15 cellular contexts compared by ENCODE assay signal in the genomic region with DNA sequence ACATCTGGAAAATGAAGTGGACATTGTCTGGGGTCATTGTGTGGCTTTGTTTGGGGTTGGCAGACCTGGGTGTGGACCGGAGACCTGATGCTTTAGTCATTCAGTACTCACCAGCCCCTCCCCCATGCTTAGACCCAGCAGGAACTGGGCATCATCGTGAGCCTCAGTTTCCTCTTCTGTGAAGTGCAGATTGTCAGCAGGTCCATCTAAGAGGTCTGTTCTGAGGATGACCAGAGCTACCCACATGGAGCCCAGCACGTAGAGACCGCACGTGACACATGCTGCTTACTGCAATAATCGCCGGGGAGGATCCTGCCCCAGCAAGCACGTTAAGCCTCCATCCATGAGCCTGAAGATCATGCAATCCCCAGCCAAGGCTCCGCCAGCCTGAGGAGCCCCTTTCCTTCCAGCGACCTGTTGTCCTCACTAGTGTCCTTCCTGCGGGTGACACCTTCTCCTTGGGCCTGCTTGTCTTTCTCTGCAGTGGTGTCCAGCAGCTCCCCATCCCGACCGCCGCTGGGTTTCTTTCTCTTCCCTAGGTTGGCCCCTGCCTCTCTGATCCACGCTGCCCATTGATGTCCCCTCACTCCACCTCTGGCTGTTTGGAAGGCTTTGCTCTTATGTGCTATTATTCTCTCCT. TPM values are rescaled to one million over a fixed set of nuclear protein-coding genes. Genes with fewer than 3 reads are reported as not detected.
A peak's percentile ranks its signal among the peaks of the same experiment; 100 is the strongest.
DNase-seq lines count a peak whose midpoint lies in the region; TF ChIP-seq lines count a peak whose summit lies in the region.
"Had no signal": no experiment of that assay in that cellular context is flagged by ENCODE, and none has a peak within 500 bp of the region (broad histone marks: within the 10 kb centered on the region; RNA-seq: fewer than 3 reads in every experiment).

No MANE protein-coding gene starts in this region.

- H3K4me1 ChIP-seq in right atrium auricular region (no peaks in the 10 kb centered on the region), sigmoid colon (no peaks in the 10 kb centered on the region), hepatocyte (ENCODE audit: insufficient read depth) (no peaks in the 10 kb centered on the region)

- intact Hi-C loops in cardiac septum (cut with DNase I) (no loop called here), sigmoid colon (cut with DNase I) (no loop called here)

- TF ChIP-seq POLR2A in sigmoid colon (IDR thresholded peaks at IDR 0.05) = no peak

- H3K4me1 Mint-ChIP-seq in progenitor cell of endocrine pancreas (ENCODE audit: low read depth) = no peaks in the 10 kb centered on the region
- H3K4me1 Mint-ChIP-seq: CD4-positive, CD25-positive, alpha-beta regulatory T cell had no signal

- H2AFZ ChIP-seq in hepatocyte = no peak overlapping the region

- H3K79me2 ChIP-seq in hepatocyte = no peaks in the 10 kb centered on the region

- H3K27me3 ChIP-seq in right atrium auricular region = no peaks in the 10 kb centered on the region
- peaks cover 0 to 4% (median 0%) of the 10 kb centered on the region in 3 donors for H3K27me3 ChIP-seq in sigmoid colon
- H3K27me3 ChIP-seq in hepatocyte = no peaks in the 10 kb centered on the region
- H3K27me3 ChIP-seq: BLaER1 treated with 17β-estradiol and CSF1 and Interleukin-3, amounts not matched to agents 10 nM and 100 nM had no signal

- DNase-seq in cardiac septum (ENCODE audit: low spot score) (peak; percentile 35), right atrium auricular region (ENCODE audit: low spot score) (no peak), mesenteric fat pad (ENCODE audit: low spot score) (peak; percentile 39), sigmoid colon (peak; percentile 50), NCI-H510A treated with DMSO at 0.1 percent for 48 hours (lab: John Stamatoyannopoulos, UW) (no peak), progenitor cell of endocrine pancreas (ENCODE audit: low spot score, unreplicated experiment) (no peak), NCI-H1105 treated with DMSO at 0.1 percent for 48 hours (lab: John Stamatoyannopoulos, UW) (no peak), hepatocyte (ENCODE audit: low spot score) (no peak)
- DNase-seq: 8988T; AML-193; CD4-positive, CD25-positive, alpha-beta regulatory T cell; DMS 273 treated with DMSO at 0.1 percent for 48 hours had no signal

- H4K20me1 ChIP-seq in hepatocyte (ENCODE audit: insufficient read depth, poor library complexity, severe bottlenecking) = no peaks in the 10 kb centered on the region
- H4K20me1 ChIP-seq: BLaER1 treated with 17β-estradiol and CSF1 and Interleukin-3, amounts not matched to agents 10 nM and 100 nM had no signal

- H3K9me2 ChIP-seq in hepatocyte (replicated peaks; ENCODE audit: insufficient read depth) = no peaks in the 10 kb centered on the region

- H3K36me3 Mint-ChIP-seq in progenitor cell of endocrine pancreas (ENCODE audit: insufficient read depth) = no peaks in the 10 kb centered on the region
- H3K36me3 Mint-ChIP-seq: CD4-positive, CD25-positive, alpha-beta regulatory T cell had no signal

- 89 to 90% methylated on average over 15 of the region's 15 CpGs for WGBS in sigmoid colon, 2 donors
- WGBS in hepatocyte (ENCODE audit: low lambda C conversion rate, missing lambda C conversion rate) = 91% methylated on average over 15 of the region's 15 CpGs

- H3K27me3 Mint-ChIP-seq in progenitor cell of endocrine pancreas = peaks cover 37% of the 10 kb centered on the region

- TF ChIP-seq CTCF in right atrium auricular region (IDR thresholded peaks at IDR 0.05) (no peak), sigmoid colon (IDR thresholded peaks at IDR 0.05) (no peak), progenitor cell of endocrine pancreas (IDR thresholded peaks at IDR 0.05; ENCODE audit: unreplicated experiment) (no peak), hepatocyte (IDR thresholded peaks at IDR 0.05; ENCODE audit: poor library complexity) (no peak)

- no peak overlapping the region for H3K4me3 ChIP-seq in right atrium auricular region
- H3K4me3 ChIP-seq in sigmoid colon = no peak overlapping the region
- no peak overlapping the region for H3K4me3 ChIP-seq in hepatocyte
- H3K4me3 ChIP-seq: BLaER1 treated with 17β-estradiol and CSF1 and Interleukin-3, amounts not matched to agents 10 nM and 100 nM had no signal

- no peak overlapping the region for H3K27ac ChIP-seq in right atrium auricular region
- no peak overlapping the region for H3K27ac ChIP-seq in sigmoid colon
- H3K27ac ChIP-seq in hepatocyte = no peak overlapping the region
- H3K27ac ChIP-seq: BLaER1 treated with 17β-estradiol and CSF1 and Interleukin-3, amounts not matched to agents 10 nM and 100 nM had no signal

- H3K27ac Mint-ChIP-seq in progenitor cell of endocrine pancreas = no peak overlapping the region
- H3K27ac Mint-ChIP-seq: CD4-positive, CD25-positive, alpha-beta regulatory T cell had no signal

- no peak for TF ChIP-seq EP300 in sigmoid colon (IDR thresholded peaks at IDR 0.05)

- H3K9me3 Mint-ChIP-seq in progenitor cell of endocrine pancreas (ENCODE audit: low read depth) = peaks cover 4% of the 10 kb centered on the region

- H3K36me3 ChIP-seq in right atrium auricular region = no peaks in the 10 kb centered on the region
- no peaks in the 10 kb centered on the region for H3K36me3 ChIP-seq in sigmoid colon
- H3K36me3 ChIP-seq in hepatocyte (replicated peaks; ENCODE audit: insufficient read depth, low read depth) = no peaks in the 10 kb centered on the region
- H3K36me3 ChIP-seq: BLaER1 treated with 17β-estradiol and CSF1 and Interleukin-3, amounts not matched to agents 10 nM and 100 nM had no signal

- no peak overlapping the region for H3K4me3 Mint-ChIP-seq in progenitor cell of endocrine pancreas (ENCODE audit: low read depth)
- H3K4me3 Mint-ChIP-seq: CD4-positive, CD25-positive, alpha-beta regulatory T cell had no signal

- H3K4me2 ChIP-seq in hepatocyte = no peak overlapping the region
- H3K4me2 ChIP-seq: BLaER1 treated with 17β-estradiol and CSF1 and Interleukin-3, amounts not matched to agents 10 nM and 100 nM had no signal

- H3K9me3 ChIP-seq in right atrium auricular region (peaks cover 0 to 15% of the 10 kb centered on the region in 2 donors), sigmoid colon (peaks cover 0 to 9% (median 1%) of the 10 kb centered on the region in 4 donors), hepatocyte (ENCODE audit: low read depth) (no peaks in the 10 kb centered on the region)

RNA-seq across cellular contexts. Expression of a gene that starts 26.7 kb away (rescaled TPM):
- total RNA-seq in cardiac septum (12.1 TPM), right atrium auricular region (not detected), mesenteric fat pad (not detected), sigmoid colon (not detected), progenitor cell of endocrine pancreas (0.17 TPM in 1 of 2 replicates, not detected in the other), hepatocyte (not detected in 2 replicates)
- polyA plus RNA-seq in sigmoid colon (under 1 TPM in 1 of 3 donors, not detected in 2; 0.06 TPM), hepatocyte (not detected in 2 replicates)
- total RNA-seq: CD4-positive, CD25-positive, alpha-beta regulatory T cell; H4; HT-29 had no signal
- polyA plus RNA-seq: CD4-positive, CD25-positive, alpha-beta regulatory T cell had no signal

Comparison
In these comparisons a context has a peak if more than half of its experiments do, and no peak if none do; other contexts are left out.
1. DNase-seq: peak in cardiac septum (single experiment), mesenteric fat pad (single experiment) and sigmoid colon (single experiment); none in right atrium auricular region (single experiment), NCI-H510A treated with DMSO at 0.1 percent for 48 hours (single experiment), progenitor cell of endocrine pancreas (single experiment), NCI-H1105 treated with DMSO at 0.1 percent for 48 hours (single experiment) and hepatocyte (single experiment).
2. RNA of a gene that starts 26.7 kb away (total RNA-seq): 12.1 TPM in cardiac septum (single experiment); 0.17 TPM in progenitor cell of endocrine pancreas, not detected in right atrium auricular region, not detected in mesenteric fat pad (single experiment), not detected in sigmoid colon and not detected in hepatocyte; every median in the first group is over 10 times any median in the second.